In the genomic region with DNA sequence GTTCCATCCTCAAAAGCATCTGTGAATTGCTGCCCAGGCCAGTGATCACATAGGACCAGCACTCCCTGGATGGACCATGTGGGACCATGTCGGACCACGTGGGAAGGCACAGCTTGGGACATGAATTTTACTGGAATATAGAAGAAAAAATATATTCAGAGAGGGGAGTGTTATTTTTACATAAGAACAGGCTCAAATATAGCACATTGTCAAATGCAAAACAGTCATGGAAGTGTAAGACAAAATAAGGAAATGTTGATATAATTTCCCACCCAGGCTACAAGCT, we compare ENCODE assay signal across 28 cellular contexts.
"Had no signal": no experiment of that assay in that cellular context is flagged by ENCODE, and none has a peak within 500 bp of the region (broad histone marks: within the 10 kb centered on the region; RNA-seq: fewer than 3 reads in every experiment).

No MANE protein-coding gene starts in this region.

- H3K27me3 ChIP-seq: stomach, testis, thyroid gland, tibial artery, tibial nerve, transverse colon, upper lobe of left lung, upper lobe of right lung, uterus, vagina had no signal

- H3K9me3 Mint-ChIP-seq: stimulated activated effector memory CD8-positive, alpha-beta T cell treated with anti-CD3 and anti-CD28 coated beads, Interleukin-12 subunit alpha, Interleukin-12 subunit beta, amount 100 ng/mL, for 72 hours; stimulated activated memory B cell treated with anti-CD40 and anti-IgM and Interleukin-4, amounts not matched to agents 10 μg/mL and 1 μg/mL and 100 μg/mL, for 72 hours; stimulated activated naive B cell treated with anti-CD40 and anti-IgM and Interleukin-4, amounts not matched to agents 10 μg/mL and 1 μg/mL and 100 μg/mL, for 72 hours; stimulated activated naive CD8-positive, alpha-beta T cell treated with anti-CD3 and anti-CD28 coated beads, Interleukin-15, amount 100 ng/mL, for 72 hours; stimulated activated naive CD8-positive, alpha-beta T cell treated with anti-CD3 and anti-CD28 coated beads, Interleukin-15, Interleukin-2, amounts not matched to agents 100 ng/mL and 50 ng/mL, for 24 hours; type B pancreatic cell had no signal

- H3K36me3 Mint-ChIP-seq: stimulated activated effector memory CD8-positive, alpha-beta T cell treated with anti-CD3 and anti-CD28 coated beads, Interleukin-12 subunit alpha, Interleukin-12 subunit beta, amount 100 ng/mL, for 72 hours; stimulated activated memory B cell treated with anti-CD40 and anti-IgM and Interleukin-4, amounts not matched to agents 10 μg/mL and 1 μg/mL and 100 μg/mL, for 72 hours; stimulated activated naive B cell treated with anti-CD40 and anti-IgM and Interleukin-4, amounts not matched to agents 10 μg/mL and 1 μg/mL and 100 μg/mL, for 72 hours; type B pancreatic cell had no signal

- H3K27ac Mint-ChIP-seq: stimulated activated effector memory CD8-positive, alpha-beta T cell treated with anti-CD3 and anti-CD28 coated beads, Interleukin-12 subunit alpha, Interleukin-12 subunit beta, amount 100 ng/mL, for 72 hours; stimulated activated memory B cell treated with anti-CD40 and anti-IgM and Interleukin-4, amounts not matched to agents 10 μg/mL and 1 μg/mL and 100 μg/mL, for 72 hours; stimulated activated naive B cell treated with anti-CD40 and anti-IgM and Interleukin-4, amounts not matched to agents 10 μg/mL and 1 μg/mL and 100 μg/mL, for 72 hours; stimulated activated naive CD8-positive, alpha-beta T cell treated with anti-CD3 and anti-CD28 coated beads, Interleukin-15, amount 100 ng/mL, for 72 hours; stimulated activated naive CD8-positive, alpha-beta T cell treated with anti-CD3 and anti-CD28 coated beads, Interleukin-15, Interleukin-2, amounts not matched to agents 100 ng/mL and 50 ng/mL, for 24 hours; type B pancreatic cell had no signal

- H3K4me3 Mint-ChIP-seq: stimulated activated effector memory CD8-positive, alpha-beta T cell treated with anti-CD3 and anti-CD28 coated beads, Interleukin-12 subunit alpha, Interleukin-12 subunit beta, amount 100 ng/mL, for 72 hours; stimulated activated memory B cell treated with anti-CD40 and anti-IgM and Interleukin-4, amounts not matched to agents 10 μg/mL and 1 μg/mL and 100 μg/mL, for 72 hours; stimulated activated naive B cell treated with anti-CD40 and anti-IgM and Interleukin-4, amounts not matched to agents 10 μg/mL and 1 μg/mL and 100 μg/mL, for 72 hours; stimulated activated naive CD8-positive, alpha-beta T cell treated with anti-CD3 and anti-CD28 coated beads, Interleukin-15, amount 100 ng/mL, for 72 hours; stimulated activated naive CD8-positive, alpha-beta T cell treated with anti-CD3 and anti-CD28 coated beads, Interleukin-15, Interleukin-2, amounts not matched to agents 100 ng/mL and 50 ng/mL, for 24 hours; type B pancreatic cell had no signal

- FAIRE-seq: urothelium cell line had no signal

- H3K4me3 ChIP-seq: stomach, suprapubic skin, testis, thoracic aorta, thyroid gland, tibial artery, tibial nerve, transverse colon, upper lobe of left lung, upper lobe of right lung, uterus, vagina had no signal

- H3K36me3 ChIP-seq: stomach, suprapubic skin, thoracic aorta, thyroid gland, tibial artery, tibial nerve, transverse colon, upper lobe of left lung, upper lobe of right lung, uterus, vagina had no signal

- ATAC-seq: stimulated activated effector memory CD8-positive, alpha-beta T cell treated with anti-CD3 and anti-CD28 coated beads, Interleukin-12 subunit alpha, Interleukin-12 subunit beta, amount 100 ng/mL, for 72 hours; stimulated activated memory B cell treated with anti-CD40 and anti-IgM and Interleukin-4, amounts not matched to agents 10 μg/mL and 1 μg/mL and 100 μg/mL, for 72 hours; stimulated activated naive B cell treated with anti-CD40 and anti-IgM and Interleukin-4, amounts not matched to agents 10 μg/mL and 1 μg/mL and 100 μg/mL, for 72 hours; stimulated activated naive CD8-positive, alpha-beta T cell treated with anti-CD3 and anti-CD28 coated beads, Interleukin-15, amount 100 ng/mL, for 72 hours; stimulated activated naive CD8-positive, alpha-beta T cell treated with anti-CD3 and anti-CD28 coated beads, Interleukin-15, Interleukin-2, amounts not matched to agents 100 U/mL and 50 U/mL, for 24 hours had no signal

- H3K9me3 ChIP-seq: suprapubic skin, testis, thoracic aorta, thyroid gland, transverse colon, upper lobe of left lung, upper lobe of right lung, uterus, vagina had no signal

- H3K4me1 Mint-ChIP-seq: stimulated activated effector memory CD8-positive, alpha-beta T cell treated with anti-CD3 and anti-CD28 coated beads, Interleukin-12 subunit alpha, Interleukin-12 subunit beta, amount 100 ng/mL, for 72 hours; stimulated activated memory B cell treated with anti-CD40 and anti-IgM and Interleukin-4, amounts not matched to agents 10 μg/mL and 1 μg/mL and 100 μg/mL, for 72 hours; stimulated activated naive B cell treated with anti-CD40 and anti-IgM and Interleukin-4, amounts not matched to agents 10 μg/mL and 1 μg/mL and 100 μg/mL, for 72 hours; stimulated activated naive CD8-positive, alpha-beta T cell treated with anti-CD3 and anti-CD28 coated beads, Interleukin-15, amount 100 ng/mL, for 72 hours had no signal

- H3K27ac ChIP-seq: stomach, suprapubic skin, testis, thoracic aorta, thyroid gland, tibial artery, tibial nerve, transverse colon, upper lobe of right lung, uterus, vagina had no signal

- DNase-seq: stimulated activated CD4-positive, alpha-beta T cell treated with anti-CD3 and anti-CD28 coated beads, Interleukin-2, amount 100 ng/mL, for 48 hours; stimulated activated CD4-positive, alpha-beta T cell treated with anti-CD3 and anti-CD28 coated beads, Interleukin-4, amount 100 ng/mL, for 1 hour; stimulated activated CD4-positive, alpha-beta T cell treated with anti-CD3 and anti-CD28 coated beads, Interleukin-4, amount 100 ng/mL, for 24 hours; stimulated activated CD4-positive, alpha-beta T cell treated with anti-CD3 and anti-CD28 coated beads, Interleukin-4, amount 100 ng/mL, for 4 hours; stimulated activated CD8-positive, alpha-beta memory T cell treated with anti-CD3 and anti-CD28 coated beads, Interleukin-4, amount 100 ng/mL, for 48 hours; stimulated activated naive B cell treated with anti-CD40 and anti-IgM and Interleukin-4, amounts not matched to agents 10 μg/mL and 1 μg/mL and 100 μg/mL, for 72 hours; stimulated activated naive CD4-positive, alpha-beta T cell; stimulated activated naive CD4-positive, alpha-beta T cell treated with Interleukin-2 at 50 U/mL for 16 hours; stimulated activated naive CD8-positive, alpha-beta T cell treated with anti-CD3 and anti-CD28 coated beads, Interleukin-15, amount 100 ng/mL, for 72 hours; stimulated activated naive CD8-positive, alpha-beta T cell treated with anti-CD3 and anti-CD28 coated beads, Interleukin-15, Interleukin-2, amounts not matched to agents 100 U/mL and 50 U/mL, for 24 hours; stomach; substantia nigra; testis; thyroid gland; tibial artery; transverse colon; upper lobe of left lung; upper lobe of right lung; uterus had no signal

- H3K4me1 ChIP-seq: stomach, testis, thyroid gland, tibial artery, tibial nerve, transverse colon, uterus, vagina had no signal
